27 cellular contexts compared by ENCODE assay signal in genomic region chr5:108078345-108078744, GRCh38.
"Had no signal": no experiment of that assay in that cellular context is flagged by ENCODE, and none has a peak within 500 bp of the region (broad histone marks: within the 10 kb centered on the region; RNA-seq: fewer than 3 reads in every experiment).

No MANE protein-coding gene starts in this region.

- H3K27ac ChIP-seq: brain microvascular endothelial cell, cardiac muscle cell, SK-N-MC, VCaP had no signal

- DNase-seq: activated CD4-positive, alpha-beta memory T cell treated with anti-CD3 and anti-CD28 coated beads, Interleukin-2, amount 10 ng/mL, durations not matched to agents 7 days and 5 days; activated CD4-positive, alpha-beta T cell treated with anti-CD3 and anti-CD28 coated beads for 36 hours; activated CD4-positive, alpha-beta T cell treated with anti-CD3 and anti-CD28 coated beads, Interleukin-2, amount 50 U/mL, for 1 hour; activated gamma-delta T cell treated with Interleukin-2 at 50 U/mL for 16 hours; activated naive CD4-positive, alpha-beta T cell treated with anti-CD3 and anti-CD28 coated beads, Interleukin-2, amount 10 ng/mL, durations not matched to agents 7 days and 5 days; activated naive CD8-positive, alpha-beta T cell treated with anti-CD3 and anti-CD28 coated beads for 36 hours; activated T-cell treated with anti-CD3 and anti-CD28 coated beads, Interleukin-2, amount 50 U/mL, for 72 hours; brain microvascular endothelial cell; NCI-H1048; NCI-H1930; NCI-H2107; NCI-H2171 treated with DMSO at 0.1 percent for 48 hours; NCI-H226; NCI-H510A; NCI-H69; NK-92 treated with Interleukin-12 subunit alpha and Interleukin-12 subunit beta, amount 100 ng/mL, for 24 hours; OCI-M1; RPMI8226; T-cell; T-helper 2 cell; T1000 had no signal

- H3K36me3 Mint-ChIP-seq: activated naive CD4-positive, alpha-beta T cell treated with anti-CD3 and anti-CD28 coated beads, Interleukin-2, amount 10 ng/mL, durations not matched to agents 7 days and 5 days had no signal

- H3K27me3 Mint-ChIP-seq: activated CD4-positive, alpha-beta memory T cell treated with anti-CD3 and anti-CD28 coated beads, Interleukin-2, amount 10 ng/mL, durations not matched to agents 7 days and 5 days; activated CD4-positive, alpha-beta T cell treated with anti-CD3 and anti-CD28 coated beads for 36 hours; activated naive CD4-positive, alpha-beta T cell treated with anti-CD3 and anti-CD28 coated beads, Interleukin-2, amount 10 ng/mL, durations not matched to agents 7 days and 5 days; activated naive CD8-positive, alpha-beta T cell treated with anti-CD3 and anti-CD28 coated beads for 36 hours; T-cell had no signal

- H3K36me3 ChIP-seq: brain microvascular endothelial cell, cardiac muscle cell had no signal

- H3K4me3 ChIP-seq: cardiac muscle cell, SK-N-MC had no signal

- ATAC-seq: activated CD4-positive, alpha-beta T cell treated with anti-CD3 and anti-CD28 coated beads for 36 hours; activated T-cell treated with anti-CD3 and anti-CD28 coated beads, Interleukin-2, amount 50 U/mL, for 72 hours; Panc1; Right ventricle myocardium inferior; T-cell had no signal

- H3K27ac Mint-ChIP-seq: activated CD4-positive, alpha-beta memory T cell treated with anti-CD3 and anti-CD28 coated beads, Interleukin-2, amount 10 ng/mL, durations not matched to agents 7 days and 5 days; activated CD4-positive, alpha-beta T cell treated with anti-CD3 and anti-CD28 coated beads for 36 hours; activated naive CD4-positive, alpha-beta T cell treated with anti-CD3 and anti-CD28 coated beads, Interleukin-2, amount 10 ng/mL, durations not matched to agents 7 days and 5 days; activated naive CD8-positive, alpha-beta T cell treated with anti-CD3 and anti-CD28 coated beads for 36 hours; activated T-cell treated with anti-CD3 and anti-CD28 coated beads, Interleukin-2, amount 50 U/mL, for 72 hours; activated T-helper 2 cell treated with anti-CD3 and anti-CD28 coated beads, Interferon-gamma antibody, Interleukin-2, Interleukin-4, amounts not matched to agents 10 μg/mL and 5 μg/mL and 100 μg/mL, durations not matched to agents 14 hours and 24 hours and 36 hours; T-cell had no signal

- H3K4me1 Mint-ChIP-seq: activated CD4-positive, alpha-beta memory T cell treated with anti-CD3 and anti-CD28 coated beads, Interleukin-2, amount 10 ng/mL, durations not matched to agents 7 days and 5 days; activated CD4-positive, alpha-beta T cell treated with anti-CD3 and anti-CD28 coated beads for 36 hours; activated naive CD4-positive, alpha-beta T cell treated with anti-CD3 and anti-CD28 coated beads, Interleukin-2, amount 10 ng/mL, durations not matched to agents 7 days and 5 days; activated naive CD8-positive, alpha-beta T cell treated with anti-CD3 and anti-CD28 coated beads for 36 hours; T-cell had no signal

- H3K4me3 Mint-ChIP-seq: activated CD4-positive, alpha-beta memory T cell treated with anti-CD3 and anti-CD28 coated beads, Interleukin-2, amount 10 ng/mL, durations not matched to agents 7 days and 5 days; activated CD4-positive, alpha-beta T cell treated with anti-CD3 and anti-CD28 coated beads for 36 hours; activated naive CD4-positive, alpha-beta T cell treated with anti-CD3 and anti-CD28 coated beads, Interleukin-2, amount 10 ng/mL, durations not matched to agents 7 days and 5 days; activated naive CD8-positive, alpha-beta T cell treated with anti-CD3 and anti-CD28 coated beads for 36 hours; activated T-cell treated with anti-CD3 and anti-CD28 coated beads, Interleukin-2, amount 50 U/mL, for 72 hours; T-cell had no signal

- H3K27me3 ChIP-seq: brain microvascular endothelial cell, cardiac muscle cell had no signal
